16 cellular contexts compared by ENCODE assay signal in the genomic region with DNA sequence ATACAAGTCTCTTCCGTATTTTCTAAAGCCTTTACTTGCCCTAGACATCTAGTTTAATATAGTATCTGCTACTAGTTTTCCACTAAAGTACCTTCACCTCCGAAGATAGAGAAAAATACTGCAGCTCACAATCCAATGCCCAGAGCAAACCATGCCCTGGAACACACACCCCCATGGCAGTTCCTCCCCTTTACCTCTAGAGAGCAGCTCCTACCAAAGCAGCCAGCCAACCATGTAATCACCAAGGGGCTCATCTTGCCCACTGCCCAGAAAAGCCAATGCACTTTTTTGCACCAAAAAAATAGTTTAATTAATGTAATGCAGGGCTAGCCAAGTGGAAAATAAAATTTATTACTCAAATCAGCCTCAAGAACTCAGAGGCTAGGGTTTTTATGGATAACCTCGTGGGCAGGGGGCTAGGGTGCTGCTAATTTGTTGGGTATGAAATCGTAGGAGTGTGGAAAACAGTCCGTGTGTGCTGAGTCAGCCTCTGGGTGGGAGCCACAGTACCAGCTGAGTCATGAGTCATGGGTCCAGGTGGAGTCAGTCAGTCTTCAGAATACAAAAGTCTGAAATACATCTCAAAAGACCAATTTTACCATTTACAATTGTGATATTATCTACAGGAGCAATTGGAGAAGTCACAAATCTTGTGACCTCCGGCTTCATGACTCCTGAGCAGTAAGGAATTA.
DNase-seq lines count a peak whose midpoint lies in the region; ATAC-seq, FAIRE-seq and TF ChIP-seq lines count a peak whose summit lies in the region.
"Had no signal": no experiment of that assay in that cellular context is flagged by ENCODE, and none has a peak within 500 bp of the region (broad histone marks: within the 10 kb centered on the region; RNA-seq: fewer than 3 reads in every experiment).

No MANE protein-coding gene starts in this region.

- H3K9me3 ChIP-seq in liver (ENCODE audit: control insufficient read depth in 4 of 4, low read length in 3 of 4) = no peaks in the 10 kb centered on the region
- H3K9me3 ChIP-seq: left ventricle myocardium inferior, psoas muscle, tibial nerve had no signal

- H3K4me1 ChIP-seq in liver (ENCODE audit: control insufficient read depth in 4 of 4, insufficient read depth in 4 of 4, low read length in 3 of 4) = no peaks in the 10 kb centered on the region
- H3K4me1 ChIP-seq: left ventricle myocardium inferior, psoas muscle, tibial nerve had no signal

- H3K4me3 ChIP-seq in bronchial epithelial cell (ENCODE audit: low read depth, low read length) (no peak overlapping the region), liver (ENCODE audit: low read depth in 1 of 3, low read length in 3 of 3) (no peak overlapping the region)
- H3K4me3 ChIP-seq: left ventricle myocardium inferior, psoas muscle, tibial nerve had no signal

- no peaks in the 10 kb centered on the region for H3K27me3 ChIP-seq in bronchial epithelial cell (ENCODE audit: control insufficient read depth, insufficient read depth, low read length)
- H3K27me3 ChIP-seq in liver (ENCODE audit: control insufficient read depth in 4 of 4, insufficient read depth in 4 of 4, low read length in 3 of 4) = no peaks in the 10 kb centered on the region
- H3K27me3 ChIP-seq: tibial nerve had no signal

- peak; percentile 35 to 36 for TF ChIP-seq RAD21 in liver (IDR thresholded peaks at IDR 0.05)

- no peak for ATAC-seq in Right ventricle myocardium inferior
- ATAC-seq in HG03521 (IDR thresholded peaks at IDR 0.05; ENCODE audit: unreplicated experiment) = no peak
- no peak for ATAC-seq in activated CD4-positive, CD25-positive, alpha-beta regulatory T cell treated with anti-CD3 and anti-CD28 coated beads, Interleukin-2, amount 50 U/mL, for 24 hours
- ATAC-seq: psoas muscle had no signal

- intact Hi-C loops in Right ventricle myocardium inferior (cut with DNase I) = no loop called here

- H3K27ac ChIP-seq in liver (ENCODE audit: low read depth in 1 of 2, low read length in 2 of 2) = no peak overlapping the region
- H3K27ac ChIP-seq: epithelial cell of prostate, left ventricle myocardium inferior, psoas muscle, tibial nerve had no signal

- no peak overlapping the region for H3K9ac ChIP-seq in liver (ENCODE audit: low read depth in 1 of 2, low read length in 2 of 2)

- WGBS in liver = 65% methylated on average over 6 of the region's 6 CpGs

- H3K36me3 ChIP-seq in bronchial epithelial cell (ENCODE audit: control insufficient read depth, insufficient read depth, low read length) (no peaks in the 10 kb centered on the region), liver (ENCODE audit: control insufficient read depth in 4 of 4, insufficient read depth in 3 of 4, low read depth in 1 of 4, low read length in 3 of 4) (no peaks in the 10 kb centered on the region)
- H3K36me3 ChIP-seq: left ventricle myocardium inferior, tibial nerve had no signal

- FAIRE-seq in bronchial epithelial cell (lab: Jason Lieb, UNC) = no peak
- FAIRE-seq: GM12892 had no signal

- peak; percentile 39 for DNase-seq in H4 (ENCODE audit: low spot score)
- peak; percentile 15 for DNase-seq in NCI-H226
- DNase-seq in bronchial epithelial cell (ENCODE audit: low read depth) = peak; percentile 30
- DNase-seq in Right ventricle myocardium inferior (ENCODE audit: missing footprints) = no peak
- DNase-seq in mucosa of gallbladder (ENCODE audit: low spot score) = no peak
- DNase-seq: aorta, Calu3, left ventricle myocardium inferior, psoas muscle, T-helper 2 cell had no signal

- TF ChIP-seq CTCF in bronchial epithelial cell (IDR thresholded peaks at IDR 0.05; ENCODE audit: insufficient read depth, low read length, severe bottlenecking) (no peak), liver (IDR thresholded peaks at IDR 0.05; ENCODE audit: low read depth, low read length, missing input control) (no peak)

TF ChIP-seq in liver, 16 proteins besides CTCF, POLR2A, EP300 and RAD21:
- TF ChIP-seq FOXA2 (IDR thresholded peaks at IDR 0.05) (no peak), TAF1 (conservative IDR thresholded peaks at IDR 0.05) (no peak), NR2F2 (IDR thresholded peaks at IDR 0.05) (no peak), ATF3 (IDR thresholded peaks at IDR 0.05) (no peak), FOXA1 (IDR thresholded peaks at IDR 0.05) (no peak), SP1 (IDR thresholded peaks at IDR 0.05) (no peak), HNF4A (conservative IDR thresholded peaks at IDR 0.05) (no peak), RXRA (IDR thresholded peaks at IDR 0.05) (no peak), HNF4G (IDR thresholded peaks at IDR 0.05) (no peak), REST (IDR thresholded peaks at IDR 0.05) (no peak), GABPA (IDR thresholded peaks at IDR 0.05 in 1 of 2, conservative IDR thresholded peaks at IDR 0.05 in 1 of 2) (no peak), JUND (IDR thresholded peaks at IDR 0.05) (no peak), YY1 (IDR thresholded peaks at IDR 0.05) (no peak), EGR1 (IDR thresholded peaks at IDR 0.05; ENCODE audit: low read depth in 2 of 2) (no peak)
- TF ChIP-seq, protein P1, sequence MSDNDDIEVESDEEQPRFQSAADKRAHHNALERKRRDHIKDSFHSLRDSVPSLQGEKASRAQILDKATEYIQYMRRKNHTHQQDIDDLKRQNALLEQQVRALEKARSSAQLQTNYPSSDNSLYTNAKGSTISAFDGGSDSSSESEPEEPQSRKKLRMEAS (IDR thresholded peaks at IDR 0.05) = no peak
- TF ChIP-seq, protein P2, sequence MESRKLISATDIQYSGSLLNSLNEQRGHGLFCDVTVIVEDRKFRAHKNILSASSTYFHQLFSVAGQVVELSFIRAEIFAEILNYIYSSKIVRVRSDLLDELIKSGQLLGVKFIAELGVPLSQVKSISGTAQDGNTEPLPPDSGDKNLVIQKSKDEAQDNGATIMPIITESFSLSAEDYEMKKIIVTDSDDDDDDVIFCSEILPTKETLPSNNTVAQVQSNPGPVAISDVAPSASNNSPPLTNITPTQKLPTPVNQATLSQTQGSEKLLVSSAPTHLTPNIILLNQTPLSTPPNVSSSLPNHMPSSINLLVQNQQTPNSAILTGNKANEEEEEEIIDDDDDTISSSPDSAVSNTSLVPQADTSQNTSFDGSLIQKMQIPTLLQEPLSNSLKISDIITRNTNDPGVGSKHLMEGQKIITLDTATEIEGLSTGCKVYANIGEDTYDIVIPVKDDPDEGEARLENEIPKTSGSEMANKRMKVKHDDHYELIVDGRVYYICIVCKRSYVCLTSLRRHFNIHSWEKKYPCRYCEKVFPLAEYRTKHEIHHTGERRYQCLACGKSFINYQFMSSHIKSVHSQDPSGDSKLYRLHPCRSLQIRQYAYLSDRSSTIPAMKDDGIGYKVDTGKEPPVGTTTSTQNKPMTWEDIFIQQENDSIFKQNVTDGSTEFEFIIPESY (IDR thresholded peaks at IDR 0.05) = no peak

Comparison
In these comparisons a context has a peak if more than half of its experiments do, and no peak if none do; other contexts are left out.
1. DNase-seq: peak in H4 (single experiment), NCI-H226 (single experiment) and bronchial epithelial cell (single experiment); none in Right ventricle myocardium inferior (single experiment) and mucosa of gallbladder (single experiment).